29 cellular contexts compared by ENCODE assay signal in the genomic region with DNA sequence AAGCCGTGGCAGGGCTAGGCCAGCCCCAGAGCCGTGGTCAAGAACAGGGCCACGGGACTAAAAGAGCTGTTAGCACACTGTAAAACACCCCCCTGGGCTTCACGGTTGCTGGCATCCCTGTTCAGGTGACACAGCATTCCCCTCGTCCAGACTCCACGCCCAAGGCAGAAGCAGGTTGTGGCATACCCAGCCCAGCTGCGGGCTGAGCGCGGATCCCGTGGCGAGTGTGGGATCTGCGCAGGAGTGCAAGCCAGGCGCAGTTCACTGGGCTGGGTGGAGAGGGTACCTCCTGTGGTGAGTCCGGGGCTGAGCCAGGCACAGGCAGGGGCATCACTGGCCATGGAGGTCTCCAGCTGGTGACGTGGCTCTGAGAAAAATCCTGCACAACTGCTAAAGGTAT.
"Had no signal": no experiment of that assay in that cellular context is flagged by ENCODE, and none has a peak within 500 bp of the region (broad histone marks: within the 10 kb centered on the region; RNA-seq: fewer than 3 reads in every experiment).

No MANE protein-coding gene starts in this region.

- DNase-seq: dermis blood vessel endothelial cell; effector memory CD4-positive, alpha-beta T cell; foreskin keratinocyte; kidney; mucosa of descending colon; naive B cell; nucleus accumbens; retina; right lobe of liver; small intestine; stimulated activated CD4-positive, alpha-beta T cell treated with anti-CD3 and anti-CD28 coated beads, Interleukin-12 subunit alpha, Interleukin-12 subunit beta, amount 100 ng/mL, for 4 hours; stimulated activated CD4-positive, alpha-beta T cell treated with anti-CD3 and anti-CD28 coated beads, Interleukin-2, amount 100 ng/mL, for 24 hours; stimulated activated CD4-positive, alpha-beta T cell treated with anti-CD3 and anti-CD28 coated beads, Interleukin-4, amount 100 ng/mL, for 4 hours; stimulated activated naive B cell treated with anti-CD40 and anti-IgM and Interleukin-4, amounts not matched to agents 10 μg/mL and 1 μg/mL and 100 μg/mL, for 72 hours; stimulated activated naive CD8-positive, alpha-beta T cell treated with anti-CD3 and anti-CD28 coated beads, Interleukin-15, amount 100 ng/mL, for 72 hours; uterus had no signal

- H3K9me3 ChIP-seq: esophagus muscularis mucosa, mucosa of descending colon, right lobe of liver, tibial nerve, upper lobe of left lung, uterus had no signal

- H3K4me1 ChIP-seq: esophagus muscularis mucosa, foreskin keratinocyte, neural progenitor cell, right lobe of liver, upper lobe of left lung, uterus had no signal

- H3K4me3 ChIP-seq: cardiac muscle cell, coronary artery, esophagus muscularis mucosa, hepatocyte, lung, mucosa of descending colon, neural progenitor cell, right lobe of liver, tibial nerve, upper lobe of left lung, uterus had no signal

- H3K9me3 Mint-ChIP-seq: central memory CD8-positive, alpha-beta T cell; memory B cell; nephron; neural progenitor cell; stimulated activated naive B cell treated with anti-CD40 and anti-IgM and Interleukin-4, amounts not matched to agents 10 μg/mL and 1 μg/mL and 100 μg/mL, for 72 hours had no signal

- H3K27ac ChIP-seq: cardiac muscle cell, coronary artery, esophagus muscularis mucosa, foreskin keratinocyte, hepatocyte, neural progenitor cell, right lobe of liver, tibial nerve, upper lobe of left lung, uterus had no signal

- H3K27me3 Mint-ChIP-seq: central memory CD8-positive, alpha-beta T cell; memory B cell; naive B cell; stimulated activated naive B cell treated with anti-CD40 and anti-IgM and Interleukin-4, amounts not matched to agents 10 μg/mL and 1 μg/mL and 100 μg/mL, for 72 hours; stimulated activated naive CD8-positive, alpha-beta T cell treated with anti-CD3 and anti-CD28 coated beads, Interleukin-15, amount 100 ng/mL, for 72 hours had no signal

- ATAC-seq: foreskin keratinocyte; left lobe of liver; mucosa of descending colon; right lobe of liver; stimulated activated naive B cell treated with anti-CD40 and anti-IgM and Interleukin-4, amounts not matched to agents 10 μg/mL and 1 μg/mL and 100 μg/mL, for 72 hours; stimulated activated naive CD8-positive, alpha-beta T cell treated with anti-CD3 and anti-CD28 coated beads, Interleukin-15, amount 100 ng/mL, for 72 hours had no signal

- H3K27ac Mint-ChIP-seq: memory B cell; mesothelial cell of epicardium; neural progenitor cell; stimulated activated naive B cell treated with anti-CD40 and anti-IgM and Interleukin-4, amounts not matched to agents 10 μg/mL and 1 μg/mL and 100 μg/mL, for 72 hours; stimulated activated naive CD8-positive, alpha-beta T cell treated with anti-CD3 and anti-CD28 coated beads, Interleukin-15, amount 100 ng/mL, for 72 hours had no signal

- H3K4me3 Mint-ChIP-seq: central memory CD8-positive, alpha-beta T cell; memory B cell; mesothelial cell of epicardium; naive B cell; nephron; neural progenitor cell; stimulated activated naive B cell treated with anti-CD40 and anti-IgM and Interleukin-4, amounts not matched to agents 10 μg/mL and 1 μg/mL and 100 μg/mL, for 72 hours; stimulated activated naive CD8-positive, alpha-beta T cell treated with anti-CD3 and anti-CD28 coated beads, Interleukin-15, amount 100 ng/mL, for 72 hours had no signal

- H3K36me3 Mint-ChIP-seq: memory B cell; mesothelial cell of epicardium; naive B cell; neural progenitor cell; stimulated activated naive B cell treated with anti-CD40 and anti-IgM and Interleukin-4, amounts not matched to agents 10 μg/mL and 1 μg/mL and 100 μg/mL, for 72 hours had no signal

- H3K36me3 ChIP-seq: cardiac muscle cell, esophagus muscularis mucosa, neural progenitor cell, right lobe of liver, tibial nerve, upper lobe of left lung, uterus had no signal

- H3K4me1 Mint-ChIP-seq: central memory CD8-positive, alpha-beta T cell; memory B cell; naive B cell; neural progenitor cell; stimulated activated naive B cell treated with anti-CD40 and anti-IgM and Interleukin-4, amounts not matched to agents 10 μg/mL and 1 μg/mL and 100 μg/mL, for 72 hours; stimulated activated naive CD8-positive, alpha-beta T cell treated with anti-CD3 and anti-CD28 coated beads, Interleukin-15, amount 100 ng/mL, for 72 hours had no signal

- H3K27me3 ChIP-seq: cardiac muscle cell, esophagus muscularis mucosa, foreskin keratinocyte, hepatocyte, neural progenitor cell, right lobe of liver, tibial nerve, upper lobe of left lung, uterus had no signal
